Comparison of ENCODE assay signal across 8 cellular contexts in the genomic region with DNA sequence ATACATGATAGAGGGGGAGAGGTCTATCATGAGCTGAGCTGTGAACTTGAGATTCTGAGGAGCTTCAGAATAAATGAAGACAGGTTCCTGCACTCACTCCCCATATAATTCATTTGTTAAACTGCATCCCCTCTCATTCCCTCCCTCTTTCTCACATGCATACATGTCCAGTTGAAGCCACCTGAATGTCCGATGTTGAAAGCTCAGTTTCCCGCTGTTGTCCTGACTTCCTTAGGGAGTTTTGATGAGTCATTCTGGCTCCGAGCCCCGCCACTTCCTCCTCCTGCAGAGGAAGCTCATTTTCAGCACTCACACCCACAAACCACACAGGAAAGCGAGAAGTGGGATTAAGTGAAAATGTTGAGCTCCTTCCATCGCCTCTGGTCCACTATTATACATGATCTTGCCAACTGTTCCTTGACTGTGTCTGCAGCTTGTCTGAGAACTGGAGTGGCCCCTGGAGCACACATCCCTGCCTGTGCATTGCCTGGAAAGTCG.
DNase-seq lines count a peak whose midpoint lies in the region; ATAC-seq and TF ChIP-seq lines count a peak whose summit lies in the region.

No MANE protein-coding gene starts in this region.

- no peak overlapping the region for H3K9ac ChIP-seq in PC-3 (ENCODE audit: low read length)

- no peaks in the 10 kb centered on the region for H3K9me3 ChIP-seq in PC-3 (ENCODE audit: low read length)

- no peaks in the 10 kb centered on the region for H3K36me3 ChIP-seq in PC-3 (ENCODE audit: low read depth, low read length)

- ATAC-seq in GM21390 (IDR thresholded peaks at IDR 0.05; ENCODE audit: unreplicated experiment): peak; percentile 60
- peak; percentile 78 for ATAC-seq in PC-3

- no TSS peak for BruUV-seq in PC-3 (replicated peaks; lab: Mats Ljungman, UMichigan)

- H3K4me1 ChIP-seq in PC-3 (ENCODE audit: insufficient read depth, low read length): peaks cover 24% of the 10 kb centered on the region

- no peak overlapping the region for H3K27ac ChIP-seq in PC-3 (ENCODE audit: low read length)
- peak overlapping the region in 1 of 2 donors; percentile 40 for H3K27ac ChIP-seq in coronary artery

- H3K79me2 ChIP-seq in PC-3 (ENCODE audit: low read length): no peaks in the 10 kb centered on the region

- peak overlapping the region; percentile 47 for H2AFZ ChIP-seq in PC-3 (ENCODE audit: low read length)

- no peaks in the 10 kb centered on the region for H3K9me2 ChIP-seq in PC-3 (replicated peaks; ENCODE audit: low read length)

- POLR2A ChIA-PET in PC-3 (lab: Charles Lee; ENCODE audit: unreplicated experiment): interaction anchor here (0.5 to 0.6 kb wide), 2 partner anchors 22 to 38 kb away, joined by 6 to 15 read pairs; no protein-coding TSS in a partner anchor

- no peak for TF ChIP-seq CTCF in PC-3 (conservative IDR thresholded peaks at IDR 0.05; ENCODE audit: low read depth, low read length)
- no peak for TF ChIP-seq CTCF in coronary artery (IDR thresholded peaks at IDR 0.05)

- H3K4me2 ChIP-seq in PC-3 (ENCODE audit: low read length): peak overlapping the region; percentile 68

- CTCF ChIA-PET in PC-3 (lab: Charles Lee): interaction anchor here (0.5 to 0.7 kb wide), 3 partner anchors 22 to 1497 kb away, joined by 3 to 5 read pairs (median 4); no protein-coding TSS in a partner anchor

- H3K4me3 ChIP-seq in PC-3 (ENCODE audit: low read length) (peak overlapping the region; percentile 11; the same call in 1 of the 2 replicates), coronary artery (peak overlapping the region; percentile 7)

- H4K20me1 ChIP-seq in PC-3 (ENCODE audit: low read length): no peaks in the 10 kb centered on the region

- H3F3A ChIP-seq in PC-3 (ENCODE audit: low read length, unreplicated experiment): no peaks in the 10 kb centered on the region

- intact Hi-C loops in PC-3 (cut with micrococcal nuclease): loop anchor here (5.0 kb wide), 1 partner anchor 35 kb away; no protein-coding TSS in a partner anchor

- DNase-seq in CD1c-positive myeloid dendritic cell (ENCODE audit: extremely low spot score): peak; percentile 89
- DNase-seq in PC-3: peak; percentile 79
- no peak for DNase-seq in coronary artery (ENCODE audit: low spot score)
- peak; percentile 85 to 97 for DNase-seq in lung microvascular endothelial cell (ENCODE audit: low read depth in 2 of 2)
- DNase-seq in ureter (ENCODE audit: low spot score): peak; percentile 63
- DNase-seq in NOMO-1 treated with dmso at 0.1 percent for 144 hours (lab: John Stamatoyannopoulos, UW; ENCODE audit: unreplicated experiment): no peak
- no peak for DNase-seq in stimulated activated CD4-positive, alpha-beta T cell treated with anti-CD3 and anti-CD28 coated beads, Interleukin-4, amount 100 ng/mL, for 24 hours

- no peaks in the 10 kb centered on the region for H3K27me3 ChIP-seq in PC-3 (ENCODE audit: low read length)

Comparison
In these comparisons a context has a peak if more than half of its experiments do, and no peak if none do; other contexts are left out.
1. DNase-seq: peak in CD1c-positive myeloid dendritic cell (single experiment), PC-3 (single experiment), lung microvascular endothelial cell (2 of 2) and ureter (single experiment); none in coronary artery (single experiment), NOMO-1 treated with dmso at 0.1 percent for 144 hours (single experiment) and stimulated activated CD4-positive, alpha-beta T cell treated with anti-CD3 and anti-CD28 coated beads, Interleukin-4, amount 100 ng/mL, for 24 hours (single experiment).